In the genomic region with DNA sequence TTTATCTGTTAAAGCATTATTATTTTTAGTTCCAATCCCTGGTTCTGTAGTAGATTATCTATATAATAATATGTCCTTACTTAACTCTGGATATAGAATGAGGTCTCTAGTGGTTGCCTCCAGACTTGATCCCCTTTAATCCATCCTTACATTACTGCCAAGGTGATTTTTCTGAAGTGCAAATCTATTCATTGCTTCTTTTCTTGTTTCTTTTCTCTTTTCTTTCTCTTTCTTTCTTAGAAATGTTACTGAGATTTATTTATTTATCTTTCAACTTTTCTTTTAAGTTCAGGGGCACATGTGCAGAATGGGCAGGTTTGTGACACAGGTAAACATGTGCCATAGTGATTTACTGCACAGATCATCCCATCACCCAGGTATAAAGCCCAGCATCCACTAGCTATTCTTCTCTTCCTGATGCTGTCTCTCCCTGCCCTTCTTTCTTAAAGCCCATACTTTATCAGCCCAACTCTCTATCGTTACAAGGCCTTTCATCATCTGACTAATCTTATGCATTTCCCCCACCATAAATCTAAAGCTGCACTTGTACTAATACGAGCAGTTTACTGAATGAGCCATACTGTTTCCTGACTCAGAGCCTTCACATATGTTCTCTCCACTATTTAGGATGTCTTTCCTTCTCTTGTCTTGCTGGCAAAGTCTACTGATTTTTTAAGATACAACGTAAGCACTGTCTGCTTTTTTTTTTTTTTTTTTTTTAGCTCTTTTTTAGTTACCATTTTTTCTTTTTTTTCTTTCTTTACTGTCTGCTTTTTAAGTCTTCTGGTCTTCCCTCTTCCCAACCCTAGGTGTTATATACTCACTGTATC, we compare ENCODE assay signal across 21 cellular contexts. TPM values are rescaled to one million over a fixed set of nuclear protein-coding genes. Genes with fewer than 3 reads are reported as not detected.
DNase-seq lines count a peak whose midpoint lies in the region; ATAC-seq and TF ChIP-seq lines count a peak whose summit lies in the region.
"Had no signal": no experiment of that assay in that cellular context is flagged by ENCODE, and none has a peak within 500 bp of the region (broad histone marks: within the 10 kb centered on the region; RNA-seq: fewer than 3 reads in every experiment).

No MANE protein-coding gene starts in this region.

- H3K9me3 Mint-ChIP-seq in HFFc6, result no peaks in the 10 kb centered on the region
- no peaks in the 10 kb centered on the region for H3K9me3 Mint-ChIP-seq in stimulated activated effector memory CD8-positive, alpha-beta T cell treated with anti-CD3 and anti-CD28 coated beads, Interleukin-12 subunit alpha, Interleukin-12 subunit beta, amount 100 ng/mL, for 72 hours
- H3K9me3 Mint-ChIP-seq: H9; stimulated activated naive CD8-positive, alpha-beta T cell treated with anti-CD3 and anti-CD28 coated beads, Interleukin-15, Interleukin-2, amounts not matched to agents 100 ng/mL and 50 ng/mL, for 24 hours had no signal

- H3K36me3 ChIP-seq in A673 (ENCODE audit: insufficient read depth, low read length, poor library complexity, severe bottlenecking) (no peaks in the 10 kb centered on the region), SK-N-MC (ENCODE audit: insufficient read depth, low read length) (peaks cover 4% of the 10 kb centered on the region; the same call in 1 of the 2 replicates), upper lobe of right lung (no peaks in the 10 kb centered on the region), HAP-1 (replicated peaks) (peaks cover 2% of the 10 kb centered on the region; the same call in 1 of the 2 replicates)
- H3K36me3 ChIP-seq: adrenal gland had no signal

- H3K27me3 Mint-ChIP-seq in HFFc6 (ENCODE audit: insufficient read depth), result no peaks in the 10 kb centered on the region
- H3K27me3 Mint-ChIP-seq: stimulated activated naive CD8-positive, alpha-beta T cell treated with anti-CD3 and anti-CD28 coated beads, Interleukin-15, Interleukin-2, amounts not matched to agents 100 ng/mL and 50 ng/mL, for 24 hours had no signal

- H3K27me3 ChIP-seq in A673 (replicated peaks; ENCODE audit: insufficient read depth, low read depth, low read length, poor library complexity) (no peaks in the 10 kb centered on the region), upper lobe of right lung (no peaks in the 10 kb centered on the region), HAP-1 (ENCODE audit: low read depth) (no peaks in the 10 kb centered on the region)
- H3K27me3 ChIP-seq: adrenal gland had no signal

- H3K4me1 ChIP-seq in A673 (ENCODE audit: insufficient read depth, low read length, poor library complexity, severe bottlenecking) (peaks cover 46% of the 10 kb centered on the region), upper lobe of right lung (peaks cover 8% of the 10 kb centered on the region), HAP-1 (peaks cover 7% of the 10 kb centered on the region)

- H3K4me1 Mint-ChIP-seq in HFFc6 (ENCODE audit: low read depth), result peaks cover 37% of the 10 kb centered on the region
- H3K4me1 Mint-ChIP-seq in stimulated activated effector memory CD8-positive, alpha-beta T cell treated with anti-CD3 and anti-CD28 coated beads, Interleukin-12 subunit alpha, Interleukin-12 subunit beta, amount 100 ng/mL, for 72 hours, result peaks cover 16% of the 10 kb centered on the region

- no peaks in the 10 kb centered on the region for H3K36me3 Mint-ChIP-seq in HFFc6 (ENCODE audit: low read depth)
- H3K36me3 Mint-ChIP-seq in stimulated activated effector memory CD8-positive, alpha-beta T cell treated with anti-CD3 and anti-CD28 coated beads, Interleukin-12 subunit alpha, Interleukin-12 subunit beta, amount 100 ng/mL, for 72 hours, result no peaks in the 10 kb centered on the region

- peak overlapping the region; percentile 38 for H3K4me3 Mint-ChIP-seq in HFFc6
- H3K4me3 Mint-ChIP-seq in stimulated activated effector memory CD8-positive, alpha-beta T cell treated with anti-CD3 and anti-CD28 coated beads, Interleukin-12 subunit alpha, Interleukin-12 subunit beta, amount 100 ng/mL, for 72 hours, result no peak overlapping the region
- H3K4me3 Mint-ChIP-seq: H9; stimulated activated naive CD8-positive, alpha-beta T cell treated with anti-CD3 and anti-CD28 coated beads, Interleukin-15, Interleukin-2, amounts not matched to agents 100 ng/mL and 50 ng/mL, for 24 hours had no signal

- H3K9me3 ChIP-seq in A673 (ENCODE audit: low read depth, low read length, poor library complexity, severe bottlenecking), result no peaks in the 10 kb centered on the region
- H3K9me3 ChIP-seq in SK-N-MC (ENCODE audit: low read depth, low read length), result no peaks in the 10 kb centered on the region
- no peaks in the 10 kb centered on the region for H3K9me3 ChIP-seq in upper lobe of right lung
- H3K9me3 ChIP-seq in HAP-1, result no peaks in the 10 kb centered on the region
- H3K9me3 ChIP-seq: adrenal gland had no signal

- H3K27ac ChIP-seq in A673 (ENCODE audit: low read depth, low read length, poor library complexity, severe bottlenecking) (peak overlapping the region; percentile 75), SK-N-MC (peak overlapping the region; percentile 67), upper lobe of right lung (no peak overlapping the region)
- H3K27ac ChIP-seq: adrenal gland, VCaP had no signal

- CTCF ChIA-PET in A673 (lab: Charles Lee), result interaction anchor here (0.5 kb wide), 1 partner anchor 298 kb away, joined by 3 read pairs; no protein-coding TSS in a partner anchor

- intact Hi-C loops in A673 (cut with micrococcal nuclease; ENCODE audit: unreplicated experiment), result loop anchor here (5.0 to 10.0 kb wide), 3 partner anchors 83 to 227 kb away; no protein-coding TSS in a partner anchor
- intact Hi-C loops in upper lobe of right lung (cut with DNase I), result no loop called here

- DNase-seq in A673 (ENCODE audit: low spot score) (peak; percentile 77), HFFc6 (peak; percentile 59), SK-N-MC (ENCODE audit: low read depth, low spot score) (peak; percentile 71), fibroblast of mammary gland (ENCODE audit: low read depth) (peak; percentile 77), KBM-7 (no peak), upper lobe of right lung (no peak), HAP-1 (ENCODE audit: low spot score in 2 of 2) (no peak)
- no peak for DNase-seq in stimulated activated effector memory CD8-positive, alpha-beta T cell treated with anti-CD3 and anti-CD28 coated beads, Interleukin-12 subunit alpha, Interleukin-12 subunit beta, amount 100 ng/mL, for 72 hours (ENCODE audit: low spot score in 2 of 2)
- DNase-seq: adrenal gland; central memory CD4-positive, alpha-beta T cell; DMS79 treated with DMSO at 0.1 percent for 48 hours; effector CD8-positive, alpha-beta T cell; H9; left cardiac atrium; midbrain; MM.1S; NCI-H2029; NCI-H524 treated with DMSO at 0.1 percent for 48 hours; retina had no signal

- BruUV-seq in A673 (replicated peaks; lab: Mats Ljungman, UMichigan), result no TSS peak

- no peak for ATAC-seq in upper lobe of right lung
- ATAC-seq in stimulated activated effector memory CD8-positive, alpha-beta T cell treated with anti-CD3 and anti-CD28 coated beads, Interleukin-12 subunit alpha, Interleukin-12 subunit beta, amount 100 ng/mL, for 72 hours, result no peak
- ATAC-seq: left cardiac atrium had no signal

- H3K27ac Mint-ChIP-seq in HFFc6, result peak overlapping the region; percentile 32
- no peak overlapping the region for H3K27ac Mint-ChIP-seq in stimulated activated effector memory CD8-positive, alpha-beta T cell treated with anti-CD3 and anti-CD28 coated beads, Interleukin-12 subunit alpha, Interleukin-12 subunit beta, amount 100 ng/mL, for 72 hours
- H3K27ac Mint-ChIP-seq: stimulated activated naive CD8-positive, alpha-beta T cell treated with anti-CD3 and anti-CD28 coated beads, Interleukin-15, Interleukin-2, amounts not matched to agents 100 ng/mL and 50 ng/mL, for 24 hours had no signal

- in situ Hi-C loops in KBM-7 (cut with MboI; ENCODE audit: low pct_unique_long_range_greater_than_20kb, low sequenced_read_pairs) (no loop called here), HAP-1 (cut with MboI; ENCODE audit: low sequenced_read_pairs) (no loop called here)

- no peak overlapping the region for H3K4me3 ChIP-seq in A673 (ENCODE audit: low read depth, low read length, poor library complexity, severe bottlenecking)
- H3K4me3 ChIP-seq in SK-N-MC, result no peak overlapping the region
- H3K4me3 ChIP-seq in fibroblast of mammary gland (ENCODE audit: control insufficient read depth, low read depth, low read length), result no peak overlapping the region
- H3K4me3 ChIP-seq in upper lobe of right lung, result no peak overlapping the region
- H3K4me3 ChIP-seq in HAP-1, result no peak overlapping the region
- H3K4me3 ChIP-seq: adrenal gland had no signal

- TF ChIP-seq CTCF in A673 (conservative IDR thresholded peaks at IDR 0.05; ENCODE audit: low read depth, low read length) (no peak), HFFc6 (IDR thresholded peaks at IDR 0.05) (no peak), fibroblast of mammary gland (conservative IDR thresholded peaks at IDR 0.05; ENCODE audit: control insufficient read depth, insufficient read depth, low read depth, low read length) (no peak), upper lobe of right lung (IDR thresholded peaks at IDR 0.05) (no peak)

- no peak overlapping the region for H3K9ac ChIP-seq in SK-N-MC (ENCODE audit: insufficient read length)

- POLR2A ChIA-PET in A673 (lab: Charles Lee; ENCODE audit: low non-redundant PET), result no interaction called here

RNA-seq across cellular contexts. Expression of a gene that starts 4.6 kb away (rescaled TPM):
- total RNA-seq in A673 (2021), result 41.9 and 44.6 TPM in 2 replicates
- total RNA-seq in HFFc6 (2021; fragmentation: NEBNext Ultra II Directional; extraction: Animal tissue kit (Norgen Biotek cat#: 25700)), result 10 to 100 TPM; 13.2 to 20.6 (median 17.7) TPM
- total RNA-seq in upper lobe of right lung, result 23.8 TPM

Comparison
In these comparisons a context has a peak if more than half of its experiments do, and no peak if none do; other contexts are left out.
1. DNase-seq: peak in A673 (single experiment), HFFc6 (single experiment), SK-N-MC (single experiment) and fibroblast of mammary gland (single experiment); none in KBM-7 (single experiment), upper lobe of right lung (single experiment), stimulated activated effector memory CD8-positive, alpha-beta T cell treated with anti-CD3 and anti-CD28 coated beads, Interleukin-12 subunit alpha, Interleukin-12 subunit beta, amount 100 ng/mL, for 72 hours (0 of 2) and HAP-1 (0 of 2).